8 cellular contexts compared by ENCODE assay signal in the genomic region with DNA sequence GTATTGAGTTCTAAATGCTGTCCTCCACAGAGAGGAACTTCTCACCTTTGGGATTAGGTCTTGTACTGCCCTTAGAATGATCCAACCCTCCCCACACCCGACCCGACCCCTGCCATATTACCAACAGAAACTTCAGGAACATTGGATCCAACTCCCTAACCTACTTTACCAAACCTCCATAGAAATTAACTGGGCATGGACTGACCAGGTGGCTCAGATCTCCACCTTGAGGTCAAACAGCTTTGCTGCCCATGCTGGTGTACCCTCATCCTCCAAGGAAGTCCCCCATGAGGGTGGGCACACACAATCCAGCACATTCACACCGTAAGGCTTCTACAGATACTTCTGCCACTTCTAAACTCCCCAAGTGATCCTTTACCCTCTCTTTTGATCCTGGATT. TPM values are rescaled to one million over a fixed set of nuclear protein-coding genes. Genes with fewer than 3 reads are reported as not detected.
DNase-seq lines count a peak whose midpoint lies in the region; ATAC-seq and TF ChIP-seq lines count a peak whose summit lies in the region.

No MANE protein-coding gene starts in this region.

- peak overlapping the region in 9 of 10 donors; percentile 45 to 84 (median 57) for H3K4me3 Mint-ChIP-seq in naive thymus-derived CD8-positive, alpha-beta T cell

- H3K4me3 ChIP-seq in left ventricle myocardium inferior, result peak overlapping the region; percentile 49
- H3K4me3 ChIP-seq in aorta (ENCODE audit: low read length in 2 of 2), result no peak overlapping the region

- H3K27ac ChIP-seq in left ventricle myocardium inferior (replicated peaks) (peak overlapping the region; percentile 87), cingulate gyrus (ENCODE audit: low read depth, low read length) (peak overlapping the region; percentile 89), aorta (ENCODE audit: low read depth in 1 of 2, low read length in 2 of 2) (peak overlapping the region; percentile 96 to 97)

- H3K27ac Mint-ChIP-seq in naive thymus-derived CD8-positive, alpha-beta T cell, result peak overlapping the region; percentile 72 to 92 (median 86)

- no peaks in the 10 kb centered on the region for H3K27me3 ChIP-seq in left ventricle myocardium inferior (ENCODE audit: low read depth)
- no peaks in the 10 kb centered on the region for H3K27me3 ChIP-seq in aorta (ENCODE audit: control insufficient read depth in 1 of 2, insufficient read depth in 2 of 2, low read length in 1 of 2)

- 91 to 92% methylated on average over 3 of the region's 3 CpGs for WGBS in aorta, 2 donors

- no peaks in the 10 kb centered on the region for H3K36me3 ChIP-seq in left ventricle myocardium inferior
- H3K36me3 ChIP-seq in aorta (ENCODE audit: control insufficient read depth in 1 of 2, insufficient read depth in 2 of 2, low read length in 1 of 2), result peaks cover 0 to 2% of the 10 kb centered on the region in 2 donors

- POLR2A ChIA-PET in naive thymus-derived CD8-positive, alpha-beta T cell (lab: Charles Lee), result interaction anchor here (0.7 to 1.1 kb wide), 3 partner anchors 16 to 31 kb away, joined by 3 to 4 read pairs (median 4); no protein-coding TSS in a partner anchor

- H3K4me1 Mint-ChIP-seq in naive thymus-derived CD8-positive, alpha-beta T cell, result peaks cover 35 to 96% (median 95%) of the 10 kb centered on the region in 4 donors

- ATAC-seq in naive thymus-derived CD8-positive, alpha-beta T cell, result no peak
- ATAC-seq in aorta (ENCODE audit: low FRiP score) (no peak), GM18867 (IDR thresholded peaks at IDR 0.05; ENCODE audit: unreplicated experiment) (no peak), GM18861 (IDR thresholded peaks at IDR 0.05; ENCODE audit: unreplicated experiment) (no peak)

- TF ChIP-seq CTCF in left ventricle myocardium inferior (IDR thresholded peaks at IDR 0.05; ENCODE audit: borderline replicate concordance), result no peak

- H3K4me1 ChIP-seq in left ventricle myocardium inferior (peaks cover 100% of the 10 kb centered on the region), aorta (ENCODE audit: control insufficient read depth in 1 of 2, insufficient read depth in 2 of 2, low read length in 2 of 2) (peaks cover 9 to 23% of the 10 kb centered on the region in 2 donors)

- H3K9me3 Mint-ChIP-seq in naive thymus-derived CD8-positive, alpha-beta T cell, result no peaks in the 10 kb centered on the region

- no peak for DNase-seq in left ventricle myocardium inferior
- no peak for DNase-seq in cardiac septum (ENCODE audit: low spot score)
- DNase-seq in naive thymus-derived CD8-positive, alpha-beta T cell, result no peak
- DNase-seq in aorta, result no peak
- no peak for DNase-seq in islet precursor cell

- H3K9me3 ChIP-seq in left ventricle myocardium inferior (replicated peaks) (no peaks in the 10 kb centered on the region), aorta (ENCODE audit: control insufficient read depth, low read length) (no peaks in the 10 kb centered on the region)

- no peaks in the 10 kb centered on the region for H3K27me3 Mint-ChIP-seq in naive thymus-derived CD8-positive, alpha-beta T cell

- peaks cover 0 to 32% (median 7%) of the 10 kb centered on the region in 3 donors for H3K36me3 Mint-ChIP-seq in naive thymus-derived CD8-positive, alpha-beta T cell

- intact Hi-C loops in left ventricle myocardium inferior (cut with micrococcal nuclease) (no loop called here), cardiac septum (cut with DNase I) (no loop called here), aorta (cut with DNase I) (no loop called here)

RNA-seq across cellular contexts. Expression of gene NFE2L2, which starts 21.5 kb away (rescaled TPM):
- total RNA-seq in left ventricle myocardium inferior (50.7 TPM), cardiac septum (66.5 TPM), aorta (100 to 1,000 TPM; 101 to 131 TPM)
- 10 to 100 TPM; 93.6 to 96.9 TPM for total RNA-seq in naive thymus-derived CD8-positive, alpha-beta T cell
- 10 to 100 TPM; 48.2 to 57.8 (median 56.0) TPM for polyA plus RNA-seq in naive thymus-derived CD8-positive, alpha-beta T cell
- 100 to 1,000 TPM in 1 of 2 donors, 10 to 100 TPM in 1; 83.4 to 103 TPM for polyA plus RNA-seq in aorta

RNA-seq across cellular contexts. Expression of gene HNRNPA3, which starts 30.5 kb away (rescaled TPM):
- total RNA-seq in left ventricle myocardium inferior (73.2 TPM), cardiac septum (95.7 TPM), aorta (100 to 1,000 TPM; 149 to 178 TPM)
- 100 to 1,000 TPM; 156 to 158 TPM for total RNA-seq in naive thymus-derived CD8-positive, alpha-beta T cell
- 10 to 100 TPM; 47.6 to 56.6 (median 52.1) TPM for polyA plus RNA-seq in naive thymus-derived CD8-positive, alpha-beta T cell
- 100 to 1,000 TPM; 118 to 139 TPM for polyA plus RNA-seq in aorta
